In the genomic region with DNA sequence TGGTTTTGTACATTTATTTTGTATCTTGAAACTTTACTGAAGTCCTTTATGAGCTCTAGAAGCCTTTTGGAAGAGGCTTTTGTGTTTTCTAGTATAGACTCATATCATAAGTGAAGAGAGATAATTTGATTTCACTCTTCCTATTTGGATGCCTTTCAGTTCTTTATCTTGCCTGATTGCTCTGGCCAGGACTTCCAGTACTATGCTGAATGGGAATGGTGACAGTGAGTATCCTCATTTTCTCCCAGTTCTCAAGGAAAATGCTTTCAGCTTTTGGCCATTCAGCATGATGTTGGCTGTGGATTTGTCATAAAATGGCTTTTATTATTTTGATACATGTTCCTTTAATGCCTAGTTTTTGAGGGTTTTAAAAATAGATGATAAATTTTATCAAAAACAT, we compare ENCODE assay signal across 34 cellular contexts.
"Had no signal": no experiment of that assay in that cellular context is flagged by ENCODE, and none has a peak within 500 bp of the region (broad histone marks: within the 10 kb centered on the region; RNA-seq: fewer than 3 reads in every experiment).

No MANE protein-coding gene starts in this region.

- DNase-seq: Karpas-422, Kasumi-1, MG63, MM.1S, MV-4-11, NCI-H1048, NCI-H1092, NCI-H1092 treated with DMSO at 0.1 percent for 48 hours, NCI-H1105, NCI-H1105 treated with DMSO at 0.1 percent for 48 hours, NCI-H1417, NCI-H1417 treated with DMSO at 0.1 percent for 48 hours, NCI-H1436, NCI-H1436 treated with DMSO at 0.1 percent for 48 hours, NCI-H146, NCI-H1694, NCI-H1694 treated with DMSO at 0.1 percent for 48 hours, NCI-H187, NCI-H187 treated with DMSO at 0.1 percent for 48 hours, NCI-H1930, NCI-H2029, NCI-H2029 treated with DMSO at 0.1 percent for 48 hours, NCI-H2081, NCI-H2081 treated with DMSO at 0.1 percent for 48 hours, NCI-H2107, NCI-H2171, NCI-H2171 treated with DMSO at 0.1 percent for 48 hours, NCI-H2227 treated with DMSO at 0.1 percent for 48 hours, NCI-H226, NCI-H345, NCI-H446, NCI-H446 treated with DMSO at 0.1 percent for 48 hours, NCI-H510A, NCI-H510A treated with DMSO at 0.1 percent for 48 hours had no signal
